In genomic region chr9:117919594-117919993, GRCh38 we compare ENCODE assay signal across 14 cellular contexts.
DNase-seq lines count a peak whose midpoint lies in the region; FAIRE-seq and TF ChIP-seq lines count a peak whose summit lies in the region.
"Had no signal": no experiment of that assay in that cellular context is flagged by ENCODE, and none has a peak within 500 bp of the region (broad histone marks: within the 10 kb centered on the region; RNA-seq: fewer than 3 reads in every experiment).

No MANE protein-coding gene starts in this region.

- no peak overlapping the region for H3K4me2 ChIP-seq in SK-N-SH
- H3K4me2 ChIP-seq: A549 had no signal

- no peaks in the 10 kb centered on the region for H3K27me3 ChIP-seq in SK-N-SH (ENCODE audit: insufficient read depth)

- TF ChIP-seq RAD21 in SK-N-SH (IDR thresholded peaks at IDR 0.05; ENCODE audit: low read length): no peak

- H2AFZ ChIP-seq in SK-N-SH (ENCODE audit: low read depth): no peak overlapping the region

- TF ChIP-seq EP300 in SK-N-SH (IDR thresholded peaks at IDR 0.05; ENCODE audit: borderline replicate concordance in 1 of 2, low read depth in 1 of 2, low read length in 1 of 2): peak in 1 of 2 experiments; percentile 49; a peak in 1 of 4 replicates

- peaks cover 0 to 3% of the 10 kb centered on the region in 2 experiments; a peak in 1 of 4 replicates for H3K4me1 ChIP-seq in SK-N-SH (ENCODE audit: control insufficient read depth in 1 of 2, insufficient read depth in 2 of 2, low read depth in 1 of 2, low read length in 1 of 2)
- H3K4me1 ChIP-seq: A549, HAP-1 had no signal

- WGBS in SK-N-SH (ENCODE audit: low lambda C conversion rate): 19% methylated on average over 2 of the region's 2 CpGs

- H3K9ac ChIP-seq in SK-N-SH: no peak overlapping the region

- CTCF ChIA-PET in SK-N-SH (lab: Yijun Ruan, JAX): interaction anchor here (0.6 to 2.4 kb wide), 6 partner anchors 9 to 250 kb away, joined by 3 to 6 read pairs (median 3); no protein-coding TSS in a partner anchor

- H3K79me2 ChIP-seq in SK-N-SH (ENCODE audit: insufficient read depth): no peaks in the 10 kb centered on the region

- TF ChIP-seq CTCF in SK-N-SH (IDR thresholded peaks at IDR 0.05): no peak

- POLR2A ChIA-PET in SK-N-SH (lab: Yijun Ruan, JAX): no interaction called here

- FAIRE-seq in urothelium cell line (lab: Jason Lieb, UNC): no peak
- FAIRE-seq: A549, D721Med, H1 had no signal

- DNase-seq in NCI-H1694 treated with DMSO at 0.1 percent for 48 hours (lab: John Stamatoyannopoulos, UW): peak; percentile 95
- DNase-seq in NCI-H524 (lab: John Stamatoyannopoulos, UW): peak; percentile 94 to 98
- DNase-seq in SK-N-SH: peak; percentile 19
- no peak for DNase-seq in urothelium cell line (ENCODE audit: low spot score)
- DNase-seq in stimulated activated naive CD4-positive, alpha-beta T cell treated with Interleukin-2 at 50 U/mL for 16 hours (lab: John Stamatoyannopoulos, UW): no peak
- DNase-seq in cerebellar cortex (ENCODE audit: low spot score): no peak
- DNase-seq: CD8-positive, alpha-beta T cell; COR-L47; DMS53 had no signal

- H3K9me2 ChIP-seq in SK-N-SH: no peaks in the 10 kb centered on the region

- no peaks in the 10 kb centered on the region for H3F3A ChIP-seq in SK-N-SH (replicated peaks; ENCODE audit: insufficient read depth)

- H3K36me3 ChIP-seq in SK-N-SH (replicated peaks in 1 of 2; ENCODE audit: control insufficient read depth in 1 of 2, insufficient read depth in 2 of 2, low read length in 1 of 2): no peaks in the 10 kb centered on the region
- H3K36me3 ChIP-seq: HAP-1 had no signal

- no peaks in the 10 kb centered on the region for H4K20me1 ChIP-seq in SK-N-SH (ENCODE audit: insufficient read depth)

- no peak overlapping the region for H3K4me3 ChIP-seq in SK-N-SH (ENCODE audit: low read depth in 2 of 2, low read length in 1 of 2)
- H3K4me3 ChIP-seq: A549, HAP-1 had no signal

- H3K27ac ChIP-seq in SK-N-SH (ENCODE audit: low read depth in 2 of 2, low read length in 1 of 2): no peak overlapping the region
- H3K27ac ChIP-seq: A549, HL-60 had no signal

- H3K9me3 ChIP-seq in SK-N-SH: no peaks in the 10 kb centered on the region
- H3K9me3 ChIP-seq: A549, HAP-1 had no signal

TF ChIP-seq in SK-N-SH, 30 proteins besides CTCF, POLR2A, EP300 and RAD21:
- TF ChIP-seq GATA2 (CRISPR knock-in tag; IDR thresholded peaks at IDR 0.05): peak; percentile 78
- no peak for TF ChIP-seq MEF2A (IDR thresholded peaks at IDR 0.05; ENCODE audit: borderline replicate concordance, low read depth)
- no peak for TF ChIP-seq POLR2AphosphoS5 (IDR thresholded peaks at IDR 0.05; ENCODE audit: low read depth, low read length)
- no peak for TF ChIP-seq GABPA (IDR thresholded peaks at IDR 0.05; ENCODE audit: low read depth)
- TF ChIP-seq PBX3 (IDR thresholded peaks at IDR 0.05): no peak
- TF ChIP-seq NFIC (IDR thresholded peaks at IDR 0.05; ENCODE audit: borderline replicate concordance): no peak
- TF ChIP-seq MXI1 (IDR thresholded peaks at IDR 0.05; ENCODE audit: low read depth, low read length): no peak
- TF ChIP-seq CHD2 (IDR thresholded peaks at IDR 0.05; ENCODE audit: low read length, partially characterized antibody): no peak
- TF ChIP-seq USF2 (IDR thresholded peaks at IDR 0.05; ENCODE audit: borderline replicate concordance, low read depth, low read length): no peak
- no peak for TF ChIP-seq TCF12 (IDR thresholded peaks at IDR 0.05)
- no peak for TF ChIP-seq SIN3A (IDR thresholded peaks at IDR 0.05; ENCODE audit: borderline replicate concordance, low read depth, low read length)
- no peak for TF ChIP-seq FOSL2 (IDR thresholded peaks at IDR 0.05; ENCODE audit: borderline replicate concordance, low read depth)
- peak; percentile 61; the same call in 1 of the 2 replicates for TF ChIP-seq RCOR1 (IDR thresholded peaks at IDR 0.05; ENCODE audit: low read length)
- no peak for TF ChIP-seq JUND (IDR thresholded peaks at IDR 0.05)
- TF ChIP-seq YY1 (IDR thresholded peaks at IDR 0.05; ENCODE audit: low read depth): no peak
- TF ChIP-seq, protein P1, sequence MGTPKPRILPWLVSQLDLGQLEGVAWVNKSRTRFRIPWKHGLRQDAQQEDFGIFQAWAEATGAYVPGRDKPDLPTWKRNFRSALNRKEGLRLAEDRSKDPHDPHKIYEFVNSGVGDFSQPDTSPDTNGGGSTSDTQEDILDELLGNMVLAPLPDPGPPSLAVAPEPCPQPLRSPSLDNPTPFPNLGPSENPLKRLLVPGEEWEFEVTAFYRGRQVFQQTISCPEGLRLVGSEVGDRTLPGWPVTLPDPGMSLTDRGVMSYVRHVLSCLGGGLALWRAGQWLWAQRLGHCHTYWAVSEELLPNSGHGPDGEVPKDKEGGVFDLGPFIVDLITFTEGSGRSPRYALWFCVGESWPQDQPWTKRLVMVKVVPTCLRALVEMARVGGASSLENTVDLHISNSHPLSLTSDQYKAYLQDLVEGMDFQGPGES (IDR thresholded peaks at IDR 0.05; ENCODE audit: low read depth, low read length): no peak
- no peak for TF ChIP-seq RXRA (IDR thresholded peaks at IDR 0.05; ENCODE audit: borderline replicate concordance, low read depth)

Comparison
In these comparisons a context has a peak if more than half of its experiments do, and no peak if none do; other contexts are left out.
1. DNase-seq: peak in NCI-H1694 treated with DMSO at 0.1 percent for 48 hours (single experiment), NCI-H524 (2 of 2) and SK-N-SH (single experiment); none in urothelium cell line (single experiment), stimulated activated naive CD4-positive, alpha-beta T cell treated with Interleukin-2 at 50 U/mL for 16 hours (single experiment) and cerebellar cortex (single experiment).